Comparison of ENCODE assay signal across 8 cellular contexts in genomic region chr18:5197032-5197434, GRCh38. TPM values are rescaled to one million over a fixed set of nuclear protein-coding genes. Genes with fewer than 3 reads are reported as not detected.
A peak's percentile ranks its signal among the peaks of the same experiment; 100 is the strongest.
DNase-seq lines count a peak whose midpoint lies in the region; ATAC-seq and TF ChIP-seq lines count a peak whose summit lies in the region.

A gene with protein sequence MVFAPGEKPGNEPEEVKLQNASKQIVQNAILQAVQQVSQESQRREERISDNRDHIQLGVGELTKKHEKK (minus strand): TSS chr18:5197257. CDS start chr18:5197053, 204 bp downstream.

- no peak within 1 kb of the TSS for H3K4me3 ChIP-seq in right lobe of liver

- no peaks in the 10 kb centered on the region for H3K4me1 ChIP-seq in right lobe of liver

- 7% methylated on average over 23 of the region's 37 CpGs for WGBS in right lobe of liver (ENCODE audit: insufficient coverage, low coverage, low lambda C conversion rate, missing lambda C conversion rate)

- H3K4me3 Mint-ChIP-seq in activated T-helper 2 cell treated with anti-CD3 and anti-CD28 coated beads, Interferon-gamma antibody, Interleukin-2, Interleukin-4, amounts not matched to agents 10 μg/mL and 5 μg/mL and 100 μg/mL, durations not matched to agents 14 hours and 24 hours and 36 hours (ENCODE audit: low read depth) = no peak within 1 kb of the TSS

- intact Hi-C loops in right lobe of liver (cut with DNase I) = no loop called here
- intact Hi-C loops in activated T-helper 2 cell treated with anti-CD3 and anti-CD28 coated beads, Interferon-gamma antibody, Interleukin-2, Interleukin-4, amounts not matched to agents 10 μg/mL and 5 μg/mL and 100 μg/mL, durations not matched to agents 14 hours and 24 hours and 36 hours (cut with micrococcal nuclease) = no loop called here

- peaks cover 0 to 30% of the 10 kb centered on the region in 2 donors for H3K27me3 ChIP-seq in right lobe of liver

- H3K27me3 Mint-ChIP-seq in activated T-helper 2 cell treated with anti-CD3 and anti-CD28 coated beads, Interferon-gamma antibody, Interleukin-2, Interleukin-4, amounts not matched to agents 10 μg/mL and 5 μg/mL and 100 μg/mL, durations not matched to agents 14 hours and 24 hours and 36 hours (ENCODE audit: low read depth) = peaks cover 47% of the 10 kb centered on the region

- no peaks in the 10 kb centered on the region for H3K9me3 ChIP-seq in right lobe of liver

- no peaks in the 10 kb centered on the region for H3K36me3 ChIP-seq in right lobe of liver

- no peaks in the 10 kb centered on the region for H3K9me3 Mint-ChIP-seq in activated T-helper 2 cell treated with anti-CD3 and anti-CD28 coated beads, Interferon-gamma antibody, Interleukin-2, Interleukin-4, amounts not matched to agents 10 μg/mL and 5 μg/mL and 100 μg/mL, durations not matched to agents 14 hours and 24 hours and 36 hours

- no peak within 1 kb of the TSS for H3K27ac Mint-ChIP-seq in activated T-helper 2 cell treated with anti-CD3 and anti-CD28 coated beads, Interferon-gamma antibody, Interleukin-2, Interleukin-4, amounts not matched to agents 10 μg/mL and 5 μg/mL and 100 μg/mL, durations not matched to agents 14 hours and 24 hours and 36 hours

- H3K4me1 Mint-ChIP-seq in activated T-helper 2 cell treated with anti-CD3 and anti-CD28 coated beads, Interferon-gamma antibody, Interleukin-2, Interleukin-4, amounts not matched to agents 10 μg/mL and 5 μg/mL and 100 μg/mL, durations not matched to agents 14 hours and 24 hours and 36 hours (ENCODE audit: low read depth) = no peaks in the 10 kb centered on the region

- ATAC-seq in GM18502 (IDR thresholded peaks at IDR 0.05; ENCODE audit: poor library complexity, unreplicated experiment) (peak; percentile 44), right lobe of liver (peak; percentile 74 to 93 (median 82)), GM18868 (IDR thresholded peaks at IDR 0.05; ENCODE audit: unreplicated experiment) (no peak)

- H3K27ac ChIP-seq in right lobe of liver = no peak within 1 kb of the TSS

- DNase-seq in NCI-H510A (lab: John Stamatoyannopoulos, UW) (peak; percentile 64), dermis blood vessel endothelial cell (peak; percentile 61), right lobe of liver (peak in 2 of 3 donors; percentile 39 to 58), occipital lobe (lab: John Stamatoyannopoulos, UW) (no peak), H4 (ENCODE audit: low spot score) (no peak)
- no peak for DNase-seq in activated T-helper 2 cell treated with anti-CD3 and anti-CD28 coated beads, Interferon-gamma antibody, Interleukin-2, Interleukin-4, amounts not matched to agents 10 μg/mL and 5 μg/mL and 100 μg/mL, durations not matched to agents 14 hours and 24 hours and 36 hours (ENCODE audit: low spot score)

- H3K36me3 Mint-ChIP-seq in activated T-helper 2 cell treated with anti-CD3 and anti-CD28 coated beads, Interferon-gamma antibody, Interleukin-2, Interleukin-4, amounts not matched to agents 10 μg/mL and 5 μg/mL and 100 μg/mL, durations not matched to agents 14 hours and 24 hours and 36 hours (ENCODE audit: low read depth) = no peaks in the 10 kb centered on the region

- TF ChIP-seq CTCF in right lobe of liver (IDR thresholded peaks at IDR 0.05) = no peak

- no peak for TF ChIP-seq POLR2A in right lobe of liver (IDR thresholded peaks at IDR 0.05)

RNA-seq across cellular contexts. Expression of the gene that starts here (rescaled TPM):
- total RNA-seq in dermis blood vessel endothelial cell = not detected in 2 replicates
- total RNA-seq in right lobe of liver = under 1 TPM in 1 of 6 experiments, not detected in 5; 0.99 TPM
- total RNA-seq in activated T-helper 2 cell treated with anti-CD3 and anti-CD28 coated beads, Interferon-gamma antibody, Interleukin-2, Interleukin-4, amounts not matched to agents 10 μg/mL and 5 μg/mL and 100 μg/mL, durations not matched to agents 14 hours and 24 hours and 36 hours = not detected in 2 replicates
- total RNA-seq in occipital lobe = 3.6 TPM
- total RNA-seq in H4 (2014; rRNA removed; shearing (Covaris generic)) = not detected in 2 replicates

Comparison
In these comparisons a context has a peak if more than half of its experiments do, and no peak if none do; other contexts are left out.
1. Peak in DNase-seq in dermis blood vessel endothelial cell; RNA of the gene not detected or under 1 TPM.
2. Peak in DNase-seq and ATAC-seq in right lobe of liver; RNA of the gene not detected or under 1 TPM.